In the genomic region with DNA sequence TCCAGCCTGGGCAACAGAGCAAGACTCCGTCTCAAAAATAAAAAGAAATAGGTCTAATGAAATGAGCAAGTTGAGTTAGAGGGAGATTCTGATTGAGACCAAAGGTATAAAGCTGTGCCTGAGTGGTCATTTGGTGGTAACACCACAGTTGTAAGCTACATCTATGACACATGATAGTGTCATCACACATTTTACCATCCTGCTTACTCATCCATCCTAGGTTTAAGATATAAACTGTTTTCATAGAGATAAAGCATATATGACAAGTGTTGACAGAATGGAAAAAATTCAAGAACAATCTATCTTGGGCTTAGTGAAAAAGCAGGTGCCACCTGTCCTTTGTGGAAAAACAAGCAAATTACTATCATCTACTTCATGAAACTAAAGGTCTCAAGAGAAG, we compare ENCODE assay signal across 16 cellular contexts. TPM values are rescaled to one million over a fixed set of nuclear protein-coding genes. Genes with fewer than 3 reads are reported as not detected.
DNase-seq lines count a peak whose midpoint lies in the region; ATAC-seq, FAIRE-seq and TF ChIP-seq lines count a peak whose summit lies in the region.
"Had no signal": no experiment of that assay in that cellular context is flagged by ENCODE, and none has a peak within 500 bp of the region (broad histone marks: within the 10 kb centered on the region; RNA-seq: fewer than 3 reads in every experiment).

No MANE protein-coding gene starts in this region.

- TF ChIP-seq POLR2A in A549 (IDR thresholded peaks at IDR 0.05; ENCODE audit: low read length), result no peak
- TF ChIP-seq POLR2A in gastroesophageal sphincter (IDR thresholded peaks at IDR 0.05), result no peak

- H3K4me1 ChIP-seq in A549, result peaks cover 29% of the 10 kb centered on the region; the same call in 2 of the 3 replicates
- peaks cover 14% of the 10 kb centered on the region for H3K4me1 ChIP-seq in RWPE2 (ENCODE audit: insufficient read depth, poor library complexity, severe bottlenecking)
- H3K4me1 ChIP-seq in gastroesophageal sphincter, result peaks cover 0 to 16% (median under 1%) of the 10 kb centered on the region in 3 donors

- H3K9me3 ChIP-seq in A549 (no peaks in the 10 kb centered on the region), RWPE2 (ENCODE audit: severe bottlenecking) (no peaks in the 10 kb centered on the region), gastroesophageal sphincter (no peaks in the 10 kb centered on the region)
- H3K9me3 ChIP-seq: esophagus muscularis mucosa had no signal

- FAIRE-seq in A549 (lab: Jason Lieb, UNC), result no peak
- FAIRE-seq: small intestine had no signal

- H3K27me3 ChIP-seq in RWPE2 (ENCODE audit: insufficient read depth, poor library complexity, severe bottlenecking) (no peaks in the 10 kb centered on the region), gastroesophageal sphincter (no peaks in the 10 kb centered on the region)
- H3K27me3 ChIP-seq: esophagus muscularis mucosa, neural progenitor cell had no signal

- H3K4me2 ChIP-seq in A549, result no peak overlapping the region
- H3K4me2 ChIP-seq: neural progenitor cell had no signal

- WGBS in A549 (ENCODE audit: missing lambda C conversion rate), result 100% methylated on average over 1 of the region's 1 CpG
- 67 to 78% methylated on average over 1 of the region's 1 CpG for WGBS in gastroesophageal sphincter (ENCODE audit: low coverage in 1 of 2), 2 donors

- H3K4me3 ChIP-seq in A549 (no peak overlapping the region), RWPE2 (ENCODE audit: severe bottlenecking) (no peak overlapping the region), gastroesophageal sphincter (no peak overlapping the region)
- H3K4me3 ChIP-seq: esophagus muscularis mucosa, neural progenitor cell had no signal

- DNase-seq in A549 (ENCODE audit: low read depth in 1 of 2, low spot score in 1 of 2) (peak in 1 of 2 experiments; percentile 43), Daoy (ENCODE audit: low read depth) (peak; percentile 43), RWPE2 (ENCODE audit: low spot score) (no peak), epithelial cell of prostate (ENCODE audit: low read depth, low spot score) (no peak), DMS53 (lab: John Stamatoyannopoulos, UW) (no peak)
- DNase-seq: CD4-positive, alpha-beta memory T cell; NCI-H1694; SIG-M5; small intestine had no signal

- POLR2A ChIA-PET in A549 (lab: Yijun Ruan, JAX), result no interaction called here

- TF ChIP-seq EP300 in A549 (IDR thresholded peaks at IDR 0.05) (no peak), gastroesophageal sphincter (IDR thresholded peaks at IDR 0.05) (no peak)

- H3K36me3 ChIP-seq in RWPE2 (ENCODE audit: low read depth) (peaks cover 86% of the 10 kb centered on the region), gastroesophageal sphincter (peaks cover 3 to 90% of the 10 kb centered on the region in 2 donors)

- CTCF ChIA-PET in A549 (lab: Yijun Ruan, JAX), result interaction anchor here (1.2 to 4.3 kb wide), 2 partner anchors 11 to 15 kb away, joined by 3 to 22 read pairs; no protein-coding TSS in a partner anchor

- peak; percentile 55 to 84 for ATAC-seq in A549
- peak; percentile 91 for ATAC-seq in RWPE2 (ENCODE audit: low read depth)
- no peak for ATAC-seq in GM21381 (IDR thresholded peaks at IDR 0.05; ENCODE audit: unreplicated experiment)
- no peak for ATAC-seq in HG03280 (IDR thresholded peaks at IDR 0.05; ENCODE audit: unreplicated experiment)
- no peak for ATAC-seq in gastroesophageal sphincter

- TF ChIP-seq RAD21 in A549 (conservative IDR thresholded peaks at IDR 0.05 in 1 of 2, IDR thresholded peaks at IDR 0.05 in 1 of 2), result no peak

- no peak overlapping the region for H3K27ac ChIP-seq in A549
- H3K27ac ChIP-seq in RWPE2 (ENCODE audit: poor library complexity, severe bottlenecking), result no peak overlapping the region
- peak overlapping the region; percentile 16 for H3K27ac ChIP-seq in epithelial cell of prostate
- H3K27ac ChIP-seq in gastroesophageal sphincter, result no peak overlapping the region
- H3K27ac ChIP-seq: esophagus muscularis mucosa, neural progenitor cell had no signal

- no peak for TF ChIP-seq CTCF in A549 (IDR thresholded peaks at IDR 0.05)
- TF ChIP-seq CTCF in RWPE2 (IDR thresholded peaks at IDR 0.05; ENCODE audit: poor library complexity, severe bottlenecking), result no peak
- no peak for TF ChIP-seq CTCF in gastroesophageal sphincter (IDR thresholded peaks at IDR 0.05)

TF ChIP-seq in A549, 52 proteins besides CTCF, POLR2A, EP300 and RAD21:
- TF ChIP-seq FOSL2 (IDR thresholded peaks at IDR 0.05) (0 out of 2 replicates have a peak, but pooled peaks have one; percentile 24), FOSL2 (CRISPR knock-in tag; IDR thresholded peaks at IDR 0.05) (peak; percentile 55), JUNB (IDR thresholded peaks at IDR 0.05) (peak; percentile 34; the same call in 1 of the 2 replicates), TP53 (CRISPR knock-in tag; IDR thresholded peaks at IDR 0.05) (no peak), BHLHE40 (IDR thresholded peaks at IDR 0.05; ENCODE audit: low read depth, low read length) (no peak), CHD4 (IDR thresholded peaks at IDR 0.05; ENCODE audit: borderline replicate concordance) (no peak)

RNA-seq across cellular contexts. Expression of gene CFAP141, which starts 7.1 kb away (rescaled TPM):
- polyA plus RNA-seq in A549 (2011; rRNA removed) (not detected in 2 replicates), A549 (2017; fragmentation: RNase III; extraction: RNeasy Plus Mini Kit Qiagen cat#74134 plus additional on column Dnase treatment) (0.37 TPM in 1 of 3 replicates, not detected in the others)
- not detected in 2 replicates for polyA plus RNA-seq in A549 (2012; cell fraction: cytosol; rRNA removed)
- not detected in 2 replicates for polyA plus RNA-seq in A549 (2012; cell fraction: nucleus; rRNA removed)
- not detected in 2 replicates for polyA minus RNA-seq in A549 (2011; rRNA and poly(A)+ RNA removed)
- total RNA-seq in Daoy (2014; rRNA removed; shearing (Covaris generic)), result not detected in 2 replicates
- not detected for total RNA-seq in gastroesophageal sphincter
- total RNA-seq: CD4-positive, alpha-beta memory T cell; esophagus muscularis mucosa; lung microvascular endothelial cell had no signal
- polyA plus RNA-seq: CD4-positive, alpha-beta memory T cell; small intestine; thymus had no signal

RNA-seq across cellular contexts. Expression of gene UBAP2L, which starts 7.5 kb away (rescaled TPM):
- polyA plus RNA-seq in A549 (2011; rRNA removed) (137 and 169 TPM in 2 replicates), A549 (2017; fragmentation: RNase III; extraction: RNeasy Plus Mini Kit Qiagen cat#74134 plus additional on column Dnase treatment) (155 to 169 TPM (median 159 TPM) in 3 replicates)
- polyA plus RNA-seq in A549 (2012; cell fraction: cytosol; rRNA removed), result 133 and 171 TPM in 2 replicates
- 375 and 398 TPM in 2 replicates for polyA plus RNA-seq in A549 (2012; cell fraction: nucleus; rRNA removed)
- 124 and 127 TPM in 2 replicates for polyA minus RNA-seq in A549 (2011; rRNA and poly(A)+ RNA removed)
- 98.6 and 105 TPM in 2 replicates for total RNA-seq in Daoy (2014; rRNA removed; shearing (Covaris generic))
- total RNA-seq in gastroesophageal sphincter, result 10 to 100 TPM; 71.6 to 79.9 (median 75.1) TPM

RNA-seq across cellular contexts. Expression of gene TPM3, which starts 21.4 kb away (rescaled TPM):
- polyA plus RNA-seq in A549 (2011; rRNA removed) (300 and 618 TPM in 2 replicates), A549 (2017; fragmentation: RNase III; extraction: RNeasy Plus Mini Kit Qiagen cat#74134 plus additional on column Dnase treatment) (495 to 510 TPM (median 500 TPM) in 3 replicates)
- 235 and 269 TPM in 2 replicates for polyA plus RNA-seq in A549 (2012; cell fraction: cytosol; rRNA removed)
- polyA plus RNA-seq in A549 (2012; cell fraction: nucleus; rRNA removed), result 154 and 174 TPM in 2 replicates
- 81.4 and 88.0 TPM in 2 replicates for polyA minus RNA-seq in A549 (2011; rRNA and poly(A)+ RNA removed)
- 1,219 and 1,519 TPM in 2 replicates for total RNA-seq in Daoy (2014; rRNA removed; shearing (Covaris generic))
- total RNA-seq in gastroesophageal sphincter, result 100 to 1,000 TPM in 3 of 4 donors, 10 to 100 TPM in 1; 95.9 to 275 (median 151) TPM

RNA-seq across cellular contexts. Expression of gene NUP210L, which starts 58.4 kb away (rescaled TPM):
- not detected in 2 replicates for polyA plus RNA-seq in A549 (2011; rRNA removed)
- polyA plus RNA-seq in A549 (2012; cell fraction: cytosol; rRNA removed), result not detected in 2 replicates
- polyA plus RNA-seq in A549 (2012; cell fraction: nucleus; rRNA removed), result not detected in 2 replicates
- polyA plus RNA-seq in A549 (2017; fragmentation: RNase III; extraction: RNeasy Plus Mini Kit Qiagen cat#74134 plus additional on column Dnase treatment), result not detected in 3 replicates
- 0.05 TPM in 1 of 2 replicates, not detected in the other for polyA minus RNA-seq in A549 (2011; rRNA and poly(A)+ RNA removed)
- not detected in 2 replicates for total RNA-seq in Daoy (2014; rRNA removed; shearing (Covaris generic))
- not detected for total RNA-seq in gastroesophageal sphincter
- total RNA-seq: esophagus muscularis mucosa had no signal

RNA-seq across cellular contexts. Expression of gene HAX1, which starts 59.2 kb away (rescaled TPM):
- polyA plus RNA-seq in A549 (2011; rRNA removed) (123 and 130 TPM in 2 replicates), A549 (2017; fragmentation: RNase III; extraction: RNeasy Plus Mini Kit Qiagen cat#74134 plus additional on column Dnase treatment) (75.2 to 83.8 TPM (median 78.4 TPM) in 3 replicates)
- 96.6 and 104 TPM in 2 replicates for polyA plus RNA-seq in A549 (2012; cell fraction: cytosol; rRNA removed)
- 61.2 and 85.7 TPM in 2 replicates for polyA plus RNA-seq in A549 (2012; cell fraction: nucleus; rRNA removed)
- polyA minus RNA-seq in A549 (2011; rRNA and poly(A)+ RNA removed), result 73.1 and 88.4 TPM in 2 replicates
- total RNA-seq in Daoy (2014; rRNA removed; shearing (Covaris generic)), result 155 and 169 TPM in 2 replicates
- total RNA-seq in gastroesophageal sphincter, result 100 to 1,000 TPM in 3 of 4 donors, 10 to 100 TPM in 1; 86.7 to 128 (median 120) TPM

Comparison
In these comparisons a context has a peak if more than half of its experiments do, and no peak if none do; other contexts are left out.
1. ATAC-seq: peak in A549 (2 of 2) and RWPE2 (single experiment); none in GM21381 (single experiment), HG03280 (single experiment) and gastroesophageal sphincter (single experiment).